ENCODE assay signal across 20 cellular contexts in the genomic region with DNA sequence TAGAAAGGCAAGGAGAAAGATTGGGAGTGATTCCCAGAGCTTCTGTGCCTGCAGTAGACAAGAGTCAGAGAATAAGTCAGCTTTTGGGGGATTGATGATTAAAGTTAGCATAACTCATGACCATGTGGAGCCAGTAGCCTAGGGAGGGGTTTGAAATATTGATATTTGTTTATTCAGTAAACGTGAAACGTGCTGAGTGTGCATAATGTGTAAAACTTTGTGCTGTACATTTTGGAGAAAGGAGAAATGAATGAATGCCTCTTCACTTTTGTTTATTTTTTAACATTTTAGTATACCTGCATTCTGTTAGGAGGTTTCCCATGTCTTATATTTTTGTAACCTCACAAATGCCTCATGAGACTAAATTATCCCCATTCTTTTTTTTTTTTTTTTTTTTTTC.
DNase-seq lines count a peak whose midpoint lies in the region; ATAC-seq, FAIRE-seq and TF ChIP-seq lines count a peak whose summit lies in the region.
"Had no signal": no experiment of that assay in that cellular context is flagged by ENCODE, and none has a peak within 500 bp of the region (broad histone marks: within the 10 kb centered on the region; RNA-seq: fewer than 3 reads in every experiment).

No MANE protein-coding gene starts in this region.

- H3K36me3 ChIP-seq in IMR-90 (ENCODE audit: control insufficient read depth, insufficient read depth, low read length) (no peaks in the 10 kb centered on the region), H1 (ENCODE audit: control insufficient read depth in 2 of 4, insufficient read depth in 4 of 4, low read length in 3 of 4) (no peaks in the 10 kb centered on the region), tibial artery (no peaks in the 10 kb centered on the region)
- H3K36me3 ChIP-seq: BLaER1 treated with 17β-estradiol and CSF1 and Interleukin-3, amounts not matched to agents 10 nM and 100 nM had no signal

- no peak overlapping the region for H2BK120ac ChIP-seq in IMR-90 (ENCODE audit: low read depth, low read length)
- no peak overlapping the region for H2BK120ac ChIP-seq in H1 (replicated peaks; ENCODE audit: low read depth, low read length)

- POLR2A ChIA-PET in A549 (lab: Yijun Ruan, JAX): no interaction called here
- POLR2A ChIA-PET in IMR-90 (lab: Charles Lee; ENCODE audit: unreplicated experiment): no interaction called here
- POLR2A ChIA-PET in H1 (lab: Charles Lee; ENCODE audit: partially characterized antibody): no interaction called here

- H3K4ac ChIP-seq in IMR-90 (ENCODE audit: low read depth, low read length) (no peak overlapping the region), H1 (replicated peaks; ENCODE audit: insufficient read length, low read depth, low read length) (no peak overlapping the region)

- TF ChIP-seq POLR2A in A549 (IDR thresholded peaks at IDR 0.05; ENCODE audit: low read length): no peak
- TF ChIP-seq POLR2A in IMR-90 (IDR thresholded peaks at IDR 0.05; ENCODE audit: low read depth, low read length): no peak
- no peak for TF ChIP-seq POLR2A in H1 (IDR thresholded peaks at IDR 0.05; ENCODE audit: control extremely low read depth in 1 of 2, low read depth in 2 of 2, low read length in 2 of 2)

- TF ChIP-seq RAD21 in A549 (conservative IDR thresholded peaks at IDR 0.05 in 1 of 2, IDR thresholded peaks at IDR 0.05 in 1 of 2) (no peak), IMR-90 (IDR thresholded peaks at IDR 0.05; ENCODE audit: low read length) (no peak), H1 (IDR thresholded peaks at IDR 0.05 in 1 of 2, conservative IDR thresholded peaks at IDR 0.05 in 1 of 2; ENCODE audit: low read depth in 2 of 2, low read length in 2 of 2) (no peak)

- H2BK12ac ChIP-seq in H1 (ENCODE audit: low read depth, low read length): no peak overlapping the region

- no peaks in the 10 kb centered on the region for H3K79me2 ChIP-seq in H1 (ENCODE audit: control insufficient read depth in 1 of 2, insufficient read depth in 2 of 2, low read length in 2 of 2)

- H2AFZ ChIP-seq in IMR-90 (replicated peaks; ENCODE audit: low read length, poor library complexity) (no peak overlapping the region), H1 (ENCODE audit: low read length) (no peak overlapping the region)

- H3K9me3 ChIP-seq in A549 (no peaks in the 10 kb centered on the region), IMR-90 (ENCODE audit: control insufficient read depth, insufficient read depth, low read length) (peaks cover 19% of the 10 kb centered on the region), H1 (ENCODE audit: insufficient read depth in 2 of 2, low read depth in 1 of 2, low read length in 1 of 2) (no peaks in the 10 kb centered on the region), tibial artery (no peaks in the 10 kb centered on the region)
- H3K9me3 ChIP-seq: BLaER1 treated with 17β-estradiol and CSF1 and Interleukin-3, amounts not matched to agents 10 nM and 100 nM; Caco-2 had no signal

- H2AK5ac ChIP-seq in IMR-90 (ENCODE audit: low read depth, low read length) (no peak overlapping the region), H1 (ENCODE audit: low read depth, low read length) (no peak overlapping the region)

- in situ Hi-C loops in IMR-90 (cut with MboI; ENCODE audit: low sequenced_read_pairs): no loop called here

- H4K91ac ChIP-seq in IMR-90 (ENCODE audit: insufficient read depth, low read depth, low read length): no peak overlapping the region
- H4K91ac ChIP-seq in H1 (replicated peaks; ENCODE audit: insufficient read length, low read length): no peak overlapping the region

- FAIRE-seq in A549 (lab: Jason Lieb, UNC): no peak
- FAIRE-seq in H1 (lab: Jason Lieb, UNC): no peak
- FAIRE-seq: A204.1, D721Med, G401.6, GM12891, GM19239 had no signal

- TF ChIP-seq CTCF in A549 (IDR thresholded peaks at IDR 0.05): no peak
- TF ChIP-seq CTCF in IMR-90 (conservative IDR thresholded peaks at IDR 0.05; ENCODE audit: low read depth, low read length): no peak
- TF ChIP-seq CTCF in H1 (IDR thresholded peaks at IDR 0.05; ENCODE audit: control extremely low read depth in 1 of 3, insufficient read depth in 1 of 3, low read depth in 1 of 3, low read length in 3 of 3): no peak
- no peak for TF ChIP-seq CTCF in tibial artery (IDR thresholded peaks at IDR 0.05)

- H4K8ac ChIP-seq in IMR-90 (ENCODE audit: low read depth in 2 of 2, low read length in 2 of 2): no peak overlapping the region
- no peak overlapping the region for H4K8ac ChIP-seq in H1 (ENCODE audit: extremely low read depth, insufficient read depth, low read length)

- no peak overlapping the region for H2BK5ac ChIP-seq in IMR-90 (ENCODE audit: low read depth, low read length, poor library complexity, severe bottlenecking)
- no peak overlapping the region for H2BK5ac ChIP-seq in H1 (ENCODE audit: low read depth, low read length)

- no peaks in the 10 kb centered on the region for H3K4me1 ChIP-seq in A549
- no peaks in the 10 kb centered on the region for H3K4me1 ChIP-seq in IMR-90 (ENCODE audit: control insufficient read depth, insufficient read depth, low read length)
- no peaks in the 10 kb centered on the region for H3K4me1 ChIP-seq in H1 (replicated peaks in 1 of 4; ENCODE audit: control insufficient read depth in 3 of 4, insufficient read depth in 4 of 4, low read length in 3 of 4)
- H3K4me1 ChIP-seq in tibial artery: no peaks in the 10 kb centered on the region
- H3K4me1 ChIP-seq: Caco-2 had no signal

- ATAC-seq in A549 (no peak), IMR-90 (ENCODE audit: low read depth) (no peak)
- ATAC-seq: CD8-positive, alpha-beta T cell had no signal

- H2BK15ac ChIP-seq in IMR-90 (ENCODE audit: low read depth, low read length) (no peak overlapping the region), H1 (ENCODE audit: low read length) (no peak overlapping the region)

- H3K4me2 ChIP-seq in A549 (no peak overlapping the region), IMR-90 (ENCODE audit: low read depth, low read length) (no peak overlapping the region), H1 (ENCODE audit: insufficient read depth in 1 of 2, low read depth in 2 of 2, low read length in 2 of 2) (no peak overlapping the region)
- H3K4me2 ChIP-seq: BLaER1 treated with 17β-estradiol and CSF1 and Interleukin-3, amounts not matched to agents 10 nM and 100 nM had no signal

- 5% methylated on average over 2 of the region's 2 CpGs for WGBS in A549 (ENCODE audit: missing lambda C conversion rate)
- no CpG with 5 or more reads among the region's 2 CpGs for WGBS in IMR-90 (ENCODE audit: extremely low coverage in 2 of 2, insufficient read length in 1 of 2), 2 experiments
- 100% methylated on average over 2 of the region's 2 CpGs; no CpG with 5 or more reads in 1 of the 2 experiments for WGBS in H1 (ENCODE audit: extremely low coverage in 1 of 2, insufficient coverage in 1 of 2, insufficient read length in 1 of 2, insufficient replicate concordance in 2 of 2, low coverage in 1 of 2, low lambda C conversion rate in 2 of 2, missing lambda C conversion rate in 1 of 2), 2 experiments

- H2BK20ac ChIP-seq in IMR-90 (ENCODE audit: low read depth, low read length) (no peak overlapping the region), H1 (ENCODE audit: low read length) (no peak overlapping the region)

- H3K14ac ChIP-seq in IMR-90 (replicated peaks; ENCODE audit: low read depth, low read length) (no peak overlapping the region), H1 (ENCODE audit: insufficient read length) (no peak overlapping the region)

- H3K23ac ChIP-seq in IMR-90 (ENCODE audit: low read depth, low read length): no peak overlapping the region
- no peak overlapping the region for H3K23ac ChIP-seq in H1 (ENCODE audit: insufficient read length)

- H3K27me3 ChIP-seq in IMR-90 (ENCODE audit: control insufficient read depth, insufficient read depth, low read length) (no peaks in the 10 kb centered on the region), H1 (replicated peaks in 1 of 4; ENCODE audit: control insufficient read depth in 3 of 4, extremely low read depth in 1 of 4, insufficient read depth in 3 of 4, low read length in 3 of 4) (no peaks in the 10 kb centered on the region), tibial artery (no peaks in the 10 kb centered on the region)
- H3K27me3 ChIP-seq: BLaER1 treated with 17β-estradiol and CSF1 and Interleukin-3, amounts not matched to agents 10 nM and 100 nM had no signal

- no peak overlapping the region for H3K9ac ChIP-seq in IMR-90 (ENCODE audit: low read depth, low read length)
- no peak overlapping the region for H3K9ac ChIP-seq in H1 (replicated peaks in 1 of 4; ENCODE audit: extremely low read depth in 1 of 4, low read depth in 3 of 4, low read length in 3 of 4)
- H3K9ac ChIP-seq: BLaER1 treated with 17β-estradiol and CSF1 and Interleukin-3, amounts not matched to agents 10 nM and 100 nM had no signal

- H3K79me1 ChIP-seq in IMR-90 (ENCODE audit: low read depth in 1 of 2, low read length in 2 of 2) (no peaks in the 10 kb centered on the region), H1 (ENCODE audit: low read depth, low read length) (no peaks in the 10 kb centered on the region)

- H3K56ac ChIP-seq in IMR-90 (ENCODE audit: extremely low read depth, insufficient read depth, low read length) (no peak overlapping the region), H1 (replicated peaks; ENCODE audit: insufficient read length, low read depth, low read length) (no peak overlapping the region)

- TF ChIP-seq EP300 in A549 (IDR thresholded peaks at IDR 0.05) (no peak), H1 (IDR thresholded peaks at IDR 0.05; ENCODE audit: borderline replicate concordance in 1 of 2, low read depth in 2 of 2, low read length in 2 of 2) (no peak)

- no peak for DNase-seq in A549 (ENCODE audit: low read depth in 1 of 2, low spot score in 1 of 2)
- no peak for DNase-seq in IMR-90
- no peak for DNase-seq in H1 (ENCODE audit: low read depth in 1 of 2, low spot score in 2 of 2)
- DNase-seq in SIG-M5 treated with dmso at 0.1 percent for 504 hours (lab: John Stamatoyannopoulos, UW; ENCODE audit: unreplicated experiment): no peak
- no peak for DNase-seq in tibial artery
- DNase-seq: 8988T; AML-193; Caco-2; Calu3; CD4-positive, alpha-beta T cell; CD8-positive, alpha-beta T cell; DMS79 treated with DMSO at 0.1 percent for 48 hours; GF-D8 had no signal

- H4K20me1 ChIP-seq in IMR-90 (ENCODE audit: insufficient read depth, low read length) (no peaks in the 10 kb centered on the region), H1 (replicated peaks in 1 of 2; ENCODE audit: control insufficient read depth in 1 of 2, insufficient read depth in 2 of 2, low read length in 2 of 2) (no peaks in the 10 kb centered on the region)
- H4K20me1 ChIP-seq: BLaER1 treated with 17β-estradiol and CSF1 and Interleukin-3, amounts not matched to agents 10 nM and 100 nM had no signal

- H3K4me3 ChIP-seq in A549 (no peak overlapping the region), IMR-90 (ENCODE audit: insufficient read depth, low read depth, low read length) (no peak overlapping the region), H1 (ENCODE audit: extremely low read depth in 1 of 4, insufficient read depth in 2 of 4, low read depth in 3 of 4, low read length in 4 of 4) (no peak overlapping the region), tibial artery (no peak overlapping the region)
- H3K4me3 ChIP-seq: BLaER1 treated with 17β-estradiol and CSF1 and Interleukin-3, amounts not matched to agents 10 nM and 100 nM had no signal

- H3K18ac ChIP-seq in IMR-90 (ENCODE audit: low read depth, low read length) (no peak overlapping the region), H1 (ENCODE audit: extremely low read depth, low read length) (no peak overlapping the region)

- intact Hi-C loops in IMR-90 (cut with micrococcal nuclease) (no loop called here), tibial artery (cut with DNase I; ENCODE audit: low total_unique reads) (no loop called here)

- no peaks in the 10 kb centered on the region for H3K9me1 ChIP-seq in IMR-90 (ENCODE audit: insufficient read depth, low read length)

- H2AK9ac ChIP-seq in IMR-90 (replicated peaks; ENCODE audit: low read depth, low read length, poor library complexity): no peak overlapping the region

- dilution Hi-C loops in IMR-90 (cut with HindIII; ENCODE audit: low sequenced_read_pairs, unreplicated experiment): no loop called here

- CTCF ChIA-PET in A549 (lab: Yijun Ruan, JAX): interaction anchor here (1.3 kb wide), 1 partner anchor 12 kb away, joined by 6 read pairs; no protein-coding TSS in a partner anchor
- CTCF ChIA-PET in IMR-90 (lab: Yijun Ruan, JAX): no interaction called here
- CTCF ChIA-PET in H1 (lab: Charles Lee; ENCODE audit: partially characterized antibody): interaction anchor here (0.9 kb wide), 1 partner anchor 146 kb away, joined by 3 read pairs; no protein-coding TSS in a partner anchor

- no peaks in the 10 kb centered on the region for H3K23me2 ChIP-seq in H1 (ENCODE audit: low read depth, low read length)

- H4K5ac ChIP-seq in IMR-90 (ENCODE audit: low read depth, low read length) (no peak overlapping the region), H1 (ENCODE audit: insufficient read length, low read depth, low read length) (no peak overlapping the region)

- BruUV-seq in IMR-90 (replicated peaks; lab: Mats Ljungman, UMichigan): no TSS peak

- H3K27ac ChIP-seq in A549 (no peak overlapping the region), IMR-90 (ENCODE audit: insufficient read depth, low read length) (no peak overlapping the region), H1 (ENCODE audit: low read depth, low read length) (no peak overlapping the region), tibial artery (no peak overlapping the region)
- H3K27ac ChIP-seq: BLaER1 treated with 17β-estradiol and CSF1 and Interleukin-3, amounts not matched to agents 10 nM and 100 nM; C4-2B had no signal
